1 cellular context compared by ENCODE assay signal in the genomic region with DNA sequence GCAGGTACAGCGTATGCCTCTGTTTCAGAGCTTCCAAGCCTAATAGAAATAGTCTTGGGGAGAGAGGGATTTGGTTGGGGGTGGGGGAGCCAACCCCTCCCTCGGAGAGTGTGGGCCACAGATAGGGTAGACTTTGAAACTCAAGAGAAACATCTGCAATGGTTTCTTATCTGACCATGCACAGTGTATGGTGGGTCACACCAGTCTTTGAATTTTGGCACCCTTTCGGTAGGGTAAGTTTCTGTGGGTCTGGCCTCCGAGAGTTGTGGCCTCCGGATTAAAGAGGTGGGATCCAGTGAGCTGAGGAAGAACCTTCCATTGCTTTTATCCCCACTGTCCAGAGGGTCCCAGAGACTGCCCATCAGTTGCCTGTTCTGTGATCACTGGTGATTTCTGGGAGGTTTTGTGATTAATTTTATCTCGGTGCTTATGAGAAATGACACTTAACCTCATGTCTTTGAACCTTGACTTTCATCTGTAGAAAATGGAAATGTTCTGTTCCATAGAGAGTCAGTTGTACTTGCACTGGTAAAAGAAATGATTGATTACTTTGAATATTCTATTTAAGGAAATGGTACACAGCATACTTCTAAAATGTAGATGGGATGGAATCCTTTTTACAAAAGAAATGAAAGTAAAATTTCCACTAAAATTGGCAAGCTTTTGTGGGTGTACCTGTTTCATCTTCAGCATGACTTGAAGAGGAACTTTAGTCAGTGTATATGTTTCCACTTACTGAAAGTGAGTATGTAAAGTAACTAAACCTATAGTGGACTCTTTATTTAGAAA.
TF ChIP-seq lines count a peak whose summit lies in the region.

No MANE protein-coding gene starts in this region.

TF ChIP-seq in GM12878, 131 proteins besides CTCF, POLR2A, EP300 and RAD21 (continued from another document):
- TF ChIP-seq, protein P1, sequence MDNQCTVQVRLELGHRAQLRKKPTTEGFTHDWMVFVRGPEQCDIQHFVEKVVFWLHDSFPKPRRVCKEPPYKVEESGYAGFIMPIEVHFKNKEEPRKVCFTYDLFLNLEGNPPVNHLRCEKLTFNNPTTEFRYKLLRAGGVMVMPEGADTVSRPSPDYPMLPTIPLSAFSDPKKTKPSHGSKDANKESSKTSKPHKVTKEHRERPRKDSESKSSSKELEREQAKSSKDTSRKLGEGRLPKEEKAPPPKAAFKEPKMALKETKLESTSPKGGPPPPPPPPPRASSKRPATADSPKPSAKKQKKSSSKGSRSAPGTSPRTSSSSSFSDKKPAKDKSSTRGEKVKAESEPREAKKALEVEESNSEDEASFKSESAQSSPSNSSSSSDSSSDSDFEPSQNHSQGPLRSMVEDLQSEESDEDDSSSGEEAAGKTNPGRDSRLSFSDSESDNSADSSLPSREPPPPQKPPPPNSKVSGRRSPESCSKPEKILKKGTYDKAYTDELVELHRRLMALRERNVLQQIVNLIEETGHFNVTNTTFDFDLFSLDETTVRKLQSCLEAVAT (IDR thresholded peaks at IDR 0.05): no peak
- TF ChIP-seq NFIC (IDR thresholded peaks at IDR 0.05; ENCODE audit: low read depth, low read length): peak; percentile 53
- TF ChIP-seq BHLHE40 (IDR thresholded peaks at IDR 0.05; ENCODE audit: borderline replicate concordance in 1 of 2, low read depth in 2 of 2, low read length in 1 of 2): 0 out of 4 replicates have a peak, but pooled peaks of 1 of the 2 experiments have one; percentile 13
- TF ChIP-seq RELA (IDR thresholded peaks at IDR 0.05; ENCODE audit: borderline replicate concordance, partially characterized antibody): no peak
- no peak for TF ChIP-seq TCF3 (IDR thresholded peaks at IDR 0.05; ENCODE audit: borderline replicate concordance, insufficient read depth, low read depth, low read length)
- peak; percentile 38; the same call in 1 of the 2 replicates for TF ChIP-seq EED (IDR thresholded peaks at IDR 0.05; ENCODE audit: low read depth)
- 0 out of 2 replicates have a peak, but pooled peaks have one; percentile 18 for TF ChIP-seq PML (IDR thresholded peaks at IDR 0.05; ENCODE audit: low read length)
- TF ChIP-seq, protein P2, sequence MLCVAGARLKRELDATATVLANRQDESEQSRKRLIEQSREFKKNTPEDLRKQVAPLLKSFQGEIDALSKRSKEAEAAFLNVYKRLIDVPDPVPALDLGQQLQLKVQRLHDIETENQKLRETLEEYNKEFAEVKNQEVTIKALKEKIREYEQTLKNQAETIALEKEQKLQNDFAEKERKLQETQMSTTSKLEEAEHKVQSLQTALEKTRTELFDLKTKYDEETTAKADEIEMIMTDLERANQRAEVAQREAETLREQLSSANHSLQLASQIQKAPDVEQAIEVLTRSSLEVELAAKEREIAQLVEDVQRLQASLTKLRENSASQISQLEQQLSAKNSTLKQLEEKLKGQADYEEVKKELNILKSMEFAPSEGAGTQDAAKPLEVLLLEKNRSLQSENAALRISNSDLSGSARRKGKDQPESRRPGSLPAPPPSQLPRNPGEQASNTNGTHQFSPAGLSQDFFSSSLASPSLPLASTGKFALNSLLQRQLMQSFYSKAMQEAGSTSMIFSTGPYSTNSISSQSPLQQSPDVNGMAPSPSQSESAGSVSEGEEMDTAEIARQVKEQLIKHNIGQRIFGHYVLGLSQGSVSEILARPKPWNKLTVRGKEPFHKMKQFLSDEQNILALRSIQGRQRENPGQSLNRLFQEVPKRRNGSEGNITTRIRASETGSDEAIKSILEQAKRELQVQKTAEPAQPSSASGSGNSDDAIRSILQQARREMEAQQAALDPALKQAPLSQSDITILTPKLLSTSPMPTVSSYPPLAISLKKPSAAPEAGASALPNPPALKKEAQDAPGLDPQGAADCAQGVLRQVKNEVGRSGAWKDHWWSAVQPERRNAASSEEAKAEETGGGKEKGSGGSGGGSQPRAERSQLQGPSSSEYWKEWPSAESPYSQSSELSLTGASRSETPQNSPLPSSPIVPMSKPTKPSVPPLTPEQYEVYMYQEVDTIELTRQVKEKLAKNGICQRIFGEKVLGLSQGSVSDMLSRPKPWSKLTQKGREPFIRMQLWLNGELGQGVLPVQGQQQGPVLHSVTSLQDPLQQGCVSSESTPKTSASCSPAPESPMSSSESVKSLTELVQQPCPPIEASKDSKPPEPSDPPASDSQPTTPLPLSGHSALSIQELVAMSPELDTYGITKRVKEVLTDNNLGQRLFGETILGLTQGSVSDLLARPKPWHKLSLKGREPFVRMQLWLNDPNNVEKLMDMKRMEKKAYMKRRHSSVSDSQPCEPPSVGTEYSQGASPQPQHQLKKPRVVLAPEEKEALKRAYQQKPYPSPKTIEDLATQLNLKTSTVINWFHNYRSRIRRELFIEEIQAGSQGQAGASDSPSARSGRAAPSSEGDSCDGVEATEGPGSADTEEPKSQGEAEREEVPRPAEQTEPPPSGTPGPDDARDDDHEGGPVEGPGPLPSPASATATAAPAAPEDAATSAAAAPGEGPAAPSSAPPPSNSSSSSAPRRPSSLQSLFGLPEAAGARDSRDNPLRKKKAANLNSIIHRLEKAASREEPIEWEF (IDR thresholded peaks at IDR 0.05; ENCODE audit: insufficient replicate concordance, low read depth, low read length): peak; percentile 51
- TF ChIP-seq ZNF274 (IDR thresholded peaks at IDR 0.05; ENCODE audit: insufficient read depth, insufficient read length): no peak
- TF ChIP-seq, protein P3, sequence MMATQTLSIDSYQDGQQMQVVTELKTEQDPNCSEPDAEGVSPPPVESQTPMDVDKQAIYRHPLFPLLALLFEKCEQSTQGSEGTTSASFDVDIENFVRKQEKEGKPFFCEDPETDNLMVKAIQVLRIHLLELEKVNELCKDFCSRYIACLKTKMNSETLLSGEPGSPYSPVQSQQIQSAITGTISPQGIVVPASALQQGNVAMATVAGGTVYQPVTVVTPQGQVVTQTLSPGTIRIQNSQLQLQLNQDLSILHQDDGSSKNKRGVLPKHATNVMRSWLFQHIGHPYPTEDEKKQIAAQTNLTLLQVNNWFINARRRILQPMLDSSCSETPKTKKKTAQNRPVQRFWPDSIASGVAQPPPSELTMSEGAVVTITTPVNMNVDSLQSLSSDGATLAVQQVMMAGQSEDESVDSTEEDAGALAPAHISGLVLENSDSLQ (IDR thresholded peaks at IDR 0.05): peak; percentile 50; the same call in 1 of the 2 replicates
- no peak for TF ChIP-seq CHD2 (IDR thresholded peaks at IDR 0.05; ENCODE audit: borderline replicate concordance, low read depth, low read length)
- no peak for TF ChIP-seq SP1 (IDR thresholded peaks at IDR 0.05; ENCODE audit: low read depth, low read length)
- peak; percentile 56; the same call in 1 of the 2 replicates for TF ChIP-seq ZNF217 (IDR thresholded peaks at IDR 0.05)
- no peak for TF ChIP-seq RAD51 (IDR thresholded peaks at IDR 0.05)
- TF ChIP-seq NR2C1 (IDR thresholded peaks at IDR 0.05): no peak
- TF ChIP-seq MEF2A (IDR thresholded peaks at IDR 0.05; ENCODE audit: insufficient read depth, low read depth, low read length): 0 out of 2 replicates have a peak, but pooled peaks have one; percentile 51
- TF ChIP-seq WRNIP1 (IDR thresholded peaks at IDR 0.05; ENCODE audit: borderline replicate concordance, low read depth, low read length): no peak
- TF ChIP-seq MEF2B (IDR thresholded peaks at IDR 0.05; ENCODE audit: partially characterized antibody, poor library complexity, severe bottlenecking): peak; percentile 33
- peak; percentile 7; the same call in 1 of the 2 replicates for TF ChIP-seq CREM (IDR thresholded peaks at IDR 0.05; ENCODE audit: low read depth)
- TF ChIP-seq, protein P4, sequence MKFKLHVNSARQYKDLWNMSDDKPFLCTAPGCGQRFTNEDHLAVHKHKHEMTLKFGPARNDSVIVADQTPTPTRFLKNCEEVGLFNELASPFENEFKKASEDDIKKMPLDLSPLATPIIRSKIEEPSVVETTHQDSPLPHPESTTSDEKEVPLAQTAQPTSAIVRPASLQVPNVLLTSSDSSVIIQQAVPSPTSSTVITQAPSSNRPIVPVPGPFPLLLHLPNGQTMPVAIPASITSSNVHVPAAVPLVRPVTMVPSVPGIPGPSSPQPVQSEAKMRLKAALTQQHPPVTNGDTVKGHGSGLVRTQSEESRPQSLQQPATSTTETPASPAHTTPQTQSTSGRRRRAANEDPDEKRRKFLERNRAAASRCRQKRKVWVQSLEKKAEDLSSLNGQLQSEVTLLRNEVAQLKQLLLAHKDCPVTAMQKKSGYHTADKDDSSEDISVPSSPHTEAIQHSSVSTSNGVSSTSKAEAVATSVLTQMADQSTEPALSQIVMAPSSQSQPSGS (IDR thresholded peaks at IDR 0.05; ENCODE audit: low read length): peak; percentile 35; the same call in 1 of the 2 replicates
- no peak for TF ChIP-seq SIX5 (IDR thresholded peaks at IDR 0.05; ENCODE audit: low read depth, low read length, severe bottlenecking)
- no peak for TF ChIP-seq ATF7 (IDR thresholded peaks at IDR 0.05; ENCODE audit: low read depth)
- TF ChIP-seq, protein P5, sequence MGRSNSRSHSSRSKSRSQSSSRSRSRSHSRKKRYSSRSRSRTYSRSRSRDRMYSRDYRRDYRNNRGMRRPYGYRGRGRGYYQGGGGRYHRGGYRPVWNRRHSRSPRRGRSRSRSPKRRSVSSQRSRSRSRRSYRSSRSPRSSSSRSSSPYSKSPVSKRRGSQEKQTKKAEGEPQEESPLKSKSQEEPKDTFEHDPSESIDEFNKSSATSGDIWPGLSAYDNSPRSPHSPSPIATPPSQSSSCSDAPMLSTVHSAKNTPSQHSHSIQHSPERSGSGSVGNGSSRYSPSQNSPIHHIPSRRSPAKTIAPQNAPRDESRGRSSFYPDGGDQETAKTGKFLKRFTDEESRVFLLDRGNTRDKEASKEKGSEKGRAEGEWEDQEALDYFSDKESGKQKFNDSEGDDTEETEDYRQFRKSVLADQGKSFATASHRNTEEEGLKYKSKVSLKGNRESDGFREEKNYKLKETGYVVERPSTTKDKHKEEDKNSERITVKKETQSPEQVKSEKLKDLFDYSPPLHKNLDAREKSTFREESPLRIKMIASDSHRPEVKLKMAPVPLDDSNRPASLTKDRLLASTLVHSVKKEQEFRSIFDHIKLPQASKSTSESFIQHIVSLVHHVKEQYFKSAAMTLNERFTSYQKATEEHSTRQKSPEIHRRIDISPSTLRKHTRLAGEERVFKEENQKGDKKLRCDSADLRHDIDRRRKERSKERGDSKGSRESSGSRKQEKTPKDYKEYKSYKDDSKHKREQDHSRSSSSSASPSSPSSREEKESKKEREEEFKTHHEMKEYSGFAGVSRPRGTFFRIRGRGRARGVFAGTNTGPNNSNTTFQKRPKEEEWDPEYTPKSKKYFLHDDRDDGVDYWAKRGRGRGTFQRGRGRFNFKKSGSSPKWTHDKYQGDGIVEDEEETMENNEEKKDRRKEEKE (IDR thresholded peaks at IDR 0.05): no peak
- TF ChIP-seq, protein P6, sequence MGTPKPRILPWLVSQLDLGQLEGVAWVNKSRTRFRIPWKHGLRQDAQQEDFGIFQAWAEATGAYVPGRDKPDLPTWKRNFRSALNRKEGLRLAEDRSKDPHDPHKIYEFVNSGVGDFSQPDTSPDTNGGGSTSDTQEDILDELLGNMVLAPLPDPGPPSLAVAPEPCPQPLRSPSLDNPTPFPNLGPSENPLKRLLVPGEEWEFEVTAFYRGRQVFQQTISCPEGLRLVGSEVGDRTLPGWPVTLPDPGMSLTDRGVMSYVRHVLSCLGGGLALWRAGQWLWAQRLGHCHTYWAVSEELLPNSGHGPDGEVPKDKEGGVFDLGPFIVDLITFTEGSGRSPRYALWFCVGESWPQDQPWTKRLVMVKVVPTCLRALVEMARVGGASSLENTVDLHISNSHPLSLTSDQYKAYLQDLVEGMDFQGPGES (IDR thresholded peaks at IDR 0.05): no peak
- TF ChIP-seq BMI1 (IDR thresholded peaks at IDR 0.05; ENCODE audit: borderline replicate concordance): no peak
